Comparison of ENCODE assay signal across 36 cellular contexts in genomic region chr19:8105471-8105870, GRCh38. TPM values are rescaled to one million over a fixed set of nuclear protein-coding genes. Genes with fewer than 3 reads are reported as not detected.
"Had no signal": no experiment of that assay in that cellular context is flagged by ENCODE, and none has a peak within 500 bp of the region (broad histone marks: within the 10 kb centered on the region; RNA-seq: fewer than 3 reads in every experiment).

No MANE protein-coding gene starts in this region.

- DNase-seq: naive B cell; naive thymus-derived CD8-positive, alpha-beta T cell; nephron progenitor cell; pancreas; right cardiac atrium; sigmoid colon; small intestine; stimulated activated CD4-positive, alpha-beta T cell treated with anti-CD3 and anti-CD28 coated beads, Interleukin-12 subunit alpha, Interleukin-12 subunit beta, amount 100 ng/mL, for 4 hours; stimulated activated CD4-positive, alpha-beta T cell treated with anti-CD3 and anti-CD28 coated beads, Interleukin-1b, Interleukin-23, amount 100 ng/mL, for 48 hours; stimulated activated CD4-positive, alpha-beta T cell treated with anti-CD3 and anti-CD28 coated beads, Interleukin-4, amount 100 ng/mL, for 1 hour; stimulated activated CD4-positive, alpha-beta T cell treated with anti-CD3 and anti-CD28 coated beads, Interleukin-4, amount 100 ng/mL, for 4 hours; stimulated activated CD8-positive, alpha-beta memory T cell treated with anti-CD3 and anti-CD28 coated beads, Interleukin-4, amount 100 ng/mL, for 48 hours; stimulated activated naive CD4-positive, alpha-beta T cell; stimulated activated naive CD8-positive, alpha-beta T cell treated with anti-CD3 and anti-CD28 coated beads, Interleukin-15, amount 100 ng/mL, for 72 hours; stimulated activated naive CD8-positive, alpha-beta T cell treated with anti-CD3 and anti-CD28 coated beads, Interleukin-15, Interleukin-2, amounts not matched to agents 100 U/mL and 50 U/mL, for 24 hours; substantia nigra; testis; tibial artery; transverse colon; upper lobe of right lung had no signal

- H3K27ac ChIP-seq: neutrophil, pancreas, prostate gland, right lobe of liver, sigmoid colon, spleen, suprapubic skin, testis, tibial artery, transverse colon, upper lobe of right lung, vagina had no signal

- H3K4me1 ChIP-seq: pancreas, prostate gland, right lobe of liver, sigmoid colon, spleen, suprapubic skin, testis, tibial artery, transverse colon, upper lobe of right lung, vagina had no signal

- FAIRE-seq: pancreas, small intestine had no signal

- H3K27me3 ChIP-seq: pancreas, right lobe of liver, testis, transverse colon, upper lobe of right lung, vagina had no signal

- H3K9me3 ChIP-seq: neutrophil, pancreas, prostate gland, right lobe of liver, suprapubic skin, testis, tibial artery, transverse colon, upper lobe of right lung, vagina had no signal

- ATAC-seq: naive thymus-derived CD8-positive, alpha-beta T cell; natural killer cell treated with Interleukin-12 subunit alpha and Interleukin-12 subunit beta and Interleukin-15 and Interleukin-18, amount 100 ng/mL, for 72 hours; pancreas; right cardiac atrium; right lobe of liver; stimulated activated memory B cell treated with anti-CD40 and anti-IgM and Interleukin-4, amounts not matched to agents 10 μg/mL and 1 μg/mL and 100 μg/mL, for 72 hours; stimulated activated naive CD8-positive, alpha-beta T cell treated with anti-CD3 and anti-CD28 coated beads, Interleukin-15, amount 100 ng/mL, for 72 hours; stimulated activated naive CD8-positive, alpha-beta T cell treated with anti-CD3 and anti-CD28 coated beads, Interleukin-15, Interleukin-2, amounts not matched to agents 100 U/mL and 50 U/mL, for 24 hours; upper lobe of right lung had no signal

- H3K36me3 ChIP-seq: neutrophil, pancreas, prostate gland, right lobe of liver, sigmoid colon, spleen, suprapubic skin, tibial artery, transverse colon, upper lobe of right lung, vagina had no signal

- H3K4me3 ChIP-seq: pancreas, prostate gland, right lobe of liver, sigmoid colon, spleen, suprapubic skin, testis, tibial artery, transverse colon, upper lobe of right lung, vagina had no signal

RNA-seq across cellular contexts. Expression of gene FBN3, which starts 43.9 kb away (rescaled TPM):
- total RNA-seq: naive thymus-derived CD8-positive, alpha-beta T cell; natural killer cell treated with Interleukin-12 subunit alpha and Interleukin-12 subunit beta and Interleukin-15 and Interleukin-18, amount 100 ng/mL, for 72 hours; omental fat pad; posterior vena cava; pulmonary artery endothelial cell; right cardiac atrium; sigmoid colon; spleen; transverse colon; vagina had no signal
- polyA plus RNA-seq: naive thymus-derived CD8-positive, alpha-beta T cell; right cardiac atrium; urinary bladder had no signal

RNA-seq across cellular contexts. Expression of gene CCL25, which starts 52.9 kb away (rescaled TPM):
- total RNA-seq: naive thymus-derived CD8-positive, alpha-beta T cell; neural crest cell; omental fat pad; osteocyte; pancreas; posterior vena cava; prostate gland; pulmonary artery endothelial cell; renal cortical epithelial cell; right cardiac atrium; sigmoid colon; skeletal muscle tissue; suprapubic skin; transverse colon; upper lobe of right lung; urinary bladder; vagina had no signal
- polyA plus RNA-seq: right cardiac atrium, urinary bladder had no signal
